ENCODE assay signal across 13 cellular contexts in the genomic region with DNA sequence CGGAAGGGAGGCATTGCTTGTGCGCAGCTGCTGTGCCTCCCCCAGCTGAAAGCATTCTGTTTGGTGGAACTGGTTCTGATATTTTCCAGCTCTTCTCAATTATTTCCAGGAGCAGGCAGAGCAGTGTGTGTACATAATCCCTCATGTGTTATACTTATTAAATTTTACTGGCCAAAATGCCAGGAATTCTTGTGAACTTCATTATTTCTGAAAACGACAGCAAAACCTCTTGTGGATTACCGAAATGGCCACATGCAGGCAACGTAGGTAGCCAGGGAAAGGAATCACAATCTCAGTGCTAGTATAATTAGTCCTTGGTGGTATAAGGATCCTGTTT.
DNase-seq lines count a peak whose midpoint lies in the region; ATAC-seq and TF ChIP-seq lines count a peak whose summit lies in the region.
"Had no signal": no experiment of that assay in that cellular context is flagged by ENCODE, and none has a peak within 500 bp of the region (broad histone marks: within the 10 kb centered on the region; RNA-seq: fewer than 3 reads in every experiment).

No MANE protein-coding gene starts in this region.

- 0 out of 2 replicates have a peak, but pooled peaks cover 3% of the 10 kb centered on the region for H3K79me2 ChIP-seq in GM23338 (replicated peaks; ENCODE audit: insufficient read depth)

- no peaks in the 10 kb centered on the region for H3K27me3 ChIP-seq in GM23338 (ENCODE audit: insufficient read depth)
- H3K27me3 ChIP-seq in SJCRH30: no peaks in the 10 kb centered on the region
- H3K27me3 ChIP-seq in esophagus squamous epithelium: no peaks in the 10 kb centered on the region
- no peaks in the 10 kb centered on the region for H3K27me3 ChIP-seq in body of pancreas
- H3K27me3 ChIP-seq: testis had no signal

- DNase-seq in GM23338 (ENCODE audit: low spot score) (no peak), SJCRH30 (no peak), esophagus squamous epithelium (lab: John Stamatoyannopoulos, UW) (no peak), retinal pigment epithelial cell (ENCODE audit: low read depth) (no peak), body of pancreas (no peak)
- no peak for DNase-seq in activated CD4-positive, alpha-beta memory T cell treated with anti-CD3 and anti-CD28 coated beads for 36 hours
- no peak for DNase-seq in activated effector memory CD4-positive, alpha-beta T cell treated with Interleukin-2 at 50 U/mL for 16 hours
- DNase-seq: activated gamma-delta T cell, NCI-H774, SHP77 treated with DMSO at 0.1 percent for 48 hours, testis had no signal

- H3K4me3 ChIP-seq in GM23338 (no peak overlapping the region), SJCRH30 (no peak overlapping the region), esophagus squamous epithelium (no peak overlapping the region), retinal pigment epithelial cell (ENCODE audit: low read length) (no peak overlapping the region), body of pancreas (no peak overlapping the region)
- H3K4me3 ChIP-seq: coronary artery, testis had no signal

- 80 to 92% methylated on average over 5 of the region's 5 CpGs for WGBS in esophagus squamous epithelium, 2 donors
- 85 to 92% methylated on average over 5 of the region's 5 CpGs for WGBS in body of pancreas, 2 donors

- no peak overlapping the region for H2AFZ ChIP-seq in GM23338

- H3K27me3 Mint-ChIP-seq in GM23338 (ENCODE audit: insufficient read depth, low read depth, poor library complexity): peaks cover 5% of the 10 kb centered on the region
- no peaks in the 10 kb centered on the region for H3K27me3 Mint-ChIP-seq in activated CD4-positive, alpha-beta memory T cell treated with anti-CD3 and anti-CD28 coated beads for 36 hours

- no peaks in the 10 kb centered on the region for H3K9me2 ChIP-seq in GM23338 (ENCODE audit: insufficient read depth)

- H3K36me3 ChIP-seq in GM23338 (ENCODE audit: insufficient read depth): no peaks in the 10 kb centered on the region
- peaks cover 24% of the 10 kb centered on the region for H3K36me3 ChIP-seq in SJCRH30
- H3K36me3 ChIP-seq in esophagus squamous epithelium: peaks cover 0 to 35% (median 0%) of the 10 kb centered on the region in 3 donors
- H3K36me3 ChIP-seq in body of pancreas (replicated peaks in 1 of 2; ENCODE audit: insufficient read depth in 1 of 2, low read depth in 2 of 2): peaks cover 0 to 3% of the 10 kb centered on the region in 2 donors

- peaks cover 12% of the 10 kb centered on the region for H3K36me3 Mint-ChIP-seq in GM23338 (ENCODE audit: low read depth)
- H3K36me3 Mint-ChIP-seq in activated CD4-positive, alpha-beta memory T cell treated with anti-CD3 and anti-CD28 coated beads for 36 hours: peaks cover 27% of the 10 kb centered on the region

- peak overlapping the region; percentile 39; the same call in 1 of the 2 replicates for H3K27ac ChIP-seq in GM23338 (ENCODE audit: low read depth)
- H3K27ac ChIP-seq in SJCRH30: peak overlapping the region; percentile 21; the same call in 1 of the 2 replicates
- peak overlapping the region in 3 of 4 donors; percentile 66 to 83 (median 67) for H3K27ac ChIP-seq in esophagus squamous epithelium
- H3K27ac ChIP-seq in body of pancreas: no peak overlapping the region
- H3K27ac ChIP-seq: coronary artery, testis had no signal

- intact Hi-C loops in esophagus squamous epithelium (cut with DNase I) (no loop called here), body of pancreas (cut with DNase I) (no loop called here)
- intact Hi-C loops in activated CD4-positive, alpha-beta memory T cell treated with anti-CD3 and anti-CD28 coated beads for 36 hours (cut with micrococcal nuclease): no loop called here

- no peaks in the 10 kb centered on the region for H3K9me3 Mint-ChIP-seq in GM23338
- no peaks in the 10 kb centered on the region for H3K9me3 Mint-ChIP-seq in activated CD4-positive, alpha-beta memory T cell treated with anti-CD3 and anti-CD28 coated beads for 36 hours

- H4K20me1 ChIP-seq in GM23338 (replicated peaks; ENCODE audit: insufficient read depth): 0 out of 2 replicates have a peak, but pooled peaks cover 4% of the 10 kb centered on the region

- CTCF ChIA-PET in activated CD4-positive, alpha-beta memory T cell treated with anti-CD3 and anti-CD28 coated beads for 36 hours (lab: Charles Lee): no interaction called here

- H3K9me3 ChIP-seq in SJCRH30 (replicated peaks) (no peaks in the 10 kb centered on the region), esophagus squamous epithelium (no peaks in the 10 kb centered on the region), body of pancreas (no peaks in the 10 kb centered on the region)
- H3K9me3 ChIP-seq: testis had no signal

- H3K4me2 ChIP-seq in GM23338: 0 out of 2 replicates have a peak overlapping the region, but pooled peaks have one; percentile 28

- H3K4me3 Mint-ChIP-seq in GM23338: 0 out of 3 replicates have a peak overlapping the region, but pooled peaks have one; percentile 4
- H3K4me3 Mint-ChIP-seq in activated CD4-positive, alpha-beta memory T cell treated with anti-CD3 and anti-CD28 coated beads for 36 hours: no peak overlapping the region

- H3K27ac Mint-ChIP-seq in GM23338: peak overlapping the region; percentile 80
- H3K27ac Mint-ChIP-seq in activated CD4-positive, alpha-beta memory T cell treated with anti-CD3 and anti-CD28 coated beads for 36 hours: no peak overlapping the region

- H3K4me1 ChIP-seq in GM23338 (ENCODE audit: insufficient read depth): 0 out of 2 replicates have a peak, but pooled peaks cover 9% of the 10 kb centered on the region
- H3K4me1 ChIP-seq in SJCRH30: peaks cover 24% of the 10 kb centered on the region
- H3K4me1 ChIP-seq in esophagus squamous epithelium: peaks cover 0 to 8% (median 5%) of the 10 kb centered on the region in 3 donors
- H3K4me1 ChIP-seq in body of pancreas: no peaks in the 10 kb centered on the region
- H3K4me1 ChIP-seq: testis had no signal

- no peaks in the 10 kb centered on the region for H3F3A ChIP-seq in GM23338 (replicated peaks; ENCODE audit: low read depth)

- ATAC-seq in GM23338: no peak
- ATAC-seq in HG03521 (IDR thresholded peaks at IDR 0.05; ENCODE audit: unreplicated experiment): no peak
- no peak for ATAC-seq in body of pancreas

- POLR2A ChIA-PET in activated CD4-positive, alpha-beta memory T cell treated with anti-CD3 and anti-CD28 coated beads for 36 hours (lab: Charles Lee): no interaction called here

- H3K4me1 Mint-ChIP-seq in GM23338: peaks cover 29% of the 10 kb centered on the region
- peaks cover 9% of the 10 kb centered on the region for H3K4me1 Mint-ChIP-seq in activated CD4-positive, alpha-beta memory T cell treated with anti-CD3 and anti-CD28 coated beads for 36 hours (ENCODE audit: low read depth)

- TF ChIP-seq CTCF in GM23338 (conservative IDR thresholded peaks at IDR 0.05; ENCODE audit: low read depth in 2 of 2): no peak
- no peak for TF ChIP-seq CTCF in esophagus squamous epithelium (IDR thresholded peaks at IDR 0.05)
- peak; percentile 4 for TF ChIP-seq CTCF in retinal pigment epithelial cell (conservative IDR thresholded peaks at IDR 0.05; ENCODE audit: low read depth, low read length)
- TF ChIP-seq CTCF in body of pancreas (IDR thresholded peaks at IDR 0.05): no peak

- TF ChIP-seq POLR2A in esophagus squamous epithelium (IDR thresholded peaks at IDR 0.05) (no peak), body of pancreas (IDR thresholded peaks at IDR 0.05) (no peak)

TF ChIP-seq in GM23338, 12 proteins besides CTCF, POLR2A, EP300 and RAD21 (continues in another document):
- no peak for TF ChIP-seq POLR2AphosphoS5 (IDR thresholded peaks at IDR 0.05; ENCODE audit: low read depth)
- no peak for TF ChIP-seq EZH2phosphoT487 (IDR thresholded peaks at IDR 0.05; ENCODE audit: unreplicated experiment)
- no peak for TF ChIP-seq NANOG (IDR thresholded peaks at IDR 0.05; ENCODE audit: borderline replicate concordance)
- no peak for TF ChIP-seq ZNF114 (CRISPR knock-in tag; IDR thresholded peaks at IDR 0.05)
- TF ChIP-seq JUNB (IDR thresholded peaks at IDR 0.05; ENCODE audit: unreplicated experiment): no peak
- TF ChIP-seq CREB1 (CRISPR knock-in tag; IDR thresholded peaks at IDR 0.05; ENCODE audit: low read depth): no peak
- no peak for TF ChIP-seq STAT1 (IDR thresholded peaks at IDR 0.05; ENCODE audit: unreplicated experiment)
- TF ChIP-seq EZH2 (IDR thresholded peaks at IDR 0.05; ENCODE audit: low read depth, unreplicated experiment): no peak
- TF ChIP-seq ZNF331 (CRISPR knock-in tag; IDR thresholded peaks at IDR 0.05; ENCODE audit: low read depth): no peak
- TF ChIP-seq, protein P1, sequence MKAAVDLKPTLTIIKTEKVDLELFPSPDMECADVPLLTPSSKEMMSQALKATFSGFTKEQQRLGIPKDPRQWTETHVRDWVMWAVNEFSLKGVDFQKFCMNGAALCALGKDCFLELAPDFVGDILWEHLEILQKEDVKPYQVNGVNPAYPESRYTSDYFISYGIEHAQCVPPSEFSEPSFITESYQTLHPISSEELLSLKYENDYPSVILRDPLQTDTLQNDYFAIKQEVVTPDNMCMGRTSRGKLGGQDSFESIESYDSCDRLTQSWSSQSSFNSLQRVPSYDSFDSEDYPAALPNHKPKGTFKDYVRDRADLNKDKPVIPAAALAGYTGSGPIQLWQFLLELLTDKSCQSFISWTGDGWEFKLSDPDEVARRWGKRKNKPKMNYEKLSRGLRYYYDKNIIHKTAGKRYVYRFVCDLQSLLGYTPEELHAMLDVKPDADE (IDR thresholded peaks at IDR 0.05): no peak

Comparison
In these comparisons a context has a peak if more than half of its experiments do, and no peak if none do; other contexts are left out.
1. H3K27ac ChIP-seq: peak in GM23338 (single experiment), SJCRH30 (single experiment) and esophagus squamous epithelium (3 of 4); none in body of pancreas (0 of 4).